Comparison of ENCODE assay signal across 26 cellular contexts in genomic region chr15:53457479-53457878, GRCh38.
"Had no signal": no experiment of that assay in that cellular context is flagged by ENCODE, and none has a peak within 500 bp of the region (broad histone marks: within the 10 kb centered on the region; RNA-seq: fewer than 3 reads in every experiment).

No MANE protein-coding gene starts in this region.

- H3K27me3 ChIP-seq: body of pancreas, esophagus muscularis mucosa, foreskin keratinocyte, heart left ventricle, pancreas, right atrium auricular region, tibial nerve had no signal

- DNase-seq: activated CD4-positive, alpha-beta T cell treated with anti-CD3 and anti-CD28 coated beads for 48 hours; activated CD4-positive, alpha-beta T cell treated with anti-CD3 and anti-CD28 coated beads, Interleukin-2, amount 50 U/mL, for 48 hours; activated CD8-positive, alpha-beta memory T cell treated with anti-CD3 and anti-CD28 coated beads for 24 hours; activated effector memory CD4-positive, alpha-beta T cell treated with Interleukin-2 at 50 U/mL for 16 hours; activated naive CD4-positive, alpha-beta T cell treated with Interleukin-2 at 50 U/mL for 16 hours; aorta; body of pancreas; dermis blood vessel endothelial cell; effector CD4-positive, alpha-beta T cell; foreskin keratinocyte; heart left ventricle; hypothalamus; lower lobe of right lung; mesenchymal stem cell; naive thymus-derived CD8-positive, alpha-beta T cell; nucleus accumbens; pancreas; stimulated activated CD4-positive, alpha-beta T cell treated with anti-CD3 and anti-CD28 coated beads, Interleukin-2, amount 100 ng/mL, for 48 hours; stimulated activated naive CD4-positive, alpha-beta T cell treated with Interleukin-2 at 50 U/mL for 16 hours; WERI-Rb-1 had no signal

- FAIRE-seq: colon, pancreas had no signal

- H3K9me3 ChIP-seq: body of pancreas, lower lobe of right lung, pancreas had no signal

- H3K4me1 ChIP-seq: esophagus muscularis mucosa, foreskin keratinocyte, heart left ventricle, lower lobe of right lung, right atrium auricular region, tibial nerve had no signal

- ATAC-seq: activated CD4-positive, CD25-positive, alpha-beta regulatory T cell treated with anti-CD3 and anti-CD28 coated beads, Interleukin-2, amount 50 U/mL, for 24 hours; body of pancreas; foreskin keratinocyte; heart left ventricle; left lobe of liver; lower lobe of right lung; naive thymus-derived CD8-positive, alpha-beta T cell; pancreas had no signal

- H3K36me3 ChIP-seq: esophagus muscularis mucosa, heart left ventricle, lower lobe of right lung, pancreas, right atrium auricular region, tibial nerve, WERI-Rb-1 had no signal

- H3K27ac ChIP-seq: body of pancreas, esophagus muscularis mucosa, foreskin keratinocyte, heart left ventricle, lower lobe of right lung, pancreas, right atrium auricular region, tibial nerve, WERI-Rb-1 had no signal

- H3K4me3 ChIP-seq: body of pancreas, esophagus muscularis mucosa, heart left ventricle, lower lobe of right lung, pancreas, right atrium auricular region, tibial nerve had no signal
